Comparison of ENCODE assay signal across 16 cellular contexts in genomic region chr20:5061209-5061608, GRCh38. TPM values are rescaled to one million over a fixed set of nuclear protein-coding genes. Genes with fewer than 3 reads are reported as not detected.
DNase-seq lines count a peak whose midpoint lies in the region; ATAC-seq, FAIRE-seq and TF ChIP-seq lines count a peak whose summit lies in the region.
"Had no signal": no experiment of that assay in that cellular context is flagged by ENCODE, and none has a peak within 500 bp of the region (broad histone marks: within the 10 kb centered on the region; RNA-seq: fewer than 3 reads in every experiment).

No MANE protein-coding gene starts in this region.

- no TSS peak for BruUV-seq in HepG2 (replicated peaks; lab: Mats Ljungman, UMichigan)
- no TSS peak for BruUV-seq in A673 (replicated peaks; lab: Mats Ljungman, UMichigan)

- no peak overlapping the region for H3K4me3 ChIP-seq in HepG2 (replicated peaks in 1 of 3; ENCODE audit: insufficient read depth in 1 of 3, low read depth in 2 of 3, low read length in 3 of 3)
- no peak overlapping the region for H3K4me3 ChIP-seq in right lobe of liver
- H3K4me3 ChIP-seq in A673 (ENCODE audit: low read depth, low read length, poor library complexity, severe bottlenecking) = no peak overlapping the region
- H3K4me3 ChIP-seq: coronary artery, skin epidermis had no signal

- H3K79me2 ChIP-seq in HepG2 (ENCODE audit: insufficient read depth, low read length) = no peaks in the 10 kb centered on the region

- ATAC-seq in HepG2 = no peak
- ATAC-seq in right lobe of liver = no peak

- WGBS in HepG2 (ENCODE audit: low lambda C conversion rate) = 95% methylated on average over 1 of the region's 1 CpG
- whole genome bisulfite sequencing in right lobe of liver (ENCODE audit: insufficient coverage, low coverage, low lambda C conversion rate, missing lambda C conversion rate) = no CpG with 5 or more reads among the region's 1 CpG

- POLR2A ChIA-PET in HepG2 (lab: Yijun Ruan, JAX) = no interaction called here
- POLR2A ChIA-PET in A673 (lab: Charles Lee; ENCODE audit: low non-redundant PET) = no interaction called here

- H3K4me2 ChIP-seq in HepG2 (ENCODE audit: low read depth, low read length) = no peak overlapping the region

- DNase-seq in HepG2 (ENCODE audit: low spot score) (peak; percentile 65), right lobe of liver (no peak), SK-MEL-5 (ENCODE audit: low read depth, low spot score) (peak; percentile 71), glomerular visceral epithelial cell (ENCODE audit: extremely low spot score) (peak; percentile 54), DMS 273 (lab: John Stamatoyannopoulos, UW; ENCODE audit: unreplicated experiment) (no peak), NCI-H524 (lab: John Stamatoyannopoulos, UW) (no peak), ureter (ENCODE audit: low spot score) (no peak), A673 (ENCODE audit: low spot score) (no peak)
- DNase-seq: activated CD4-positive, alpha-beta T cell treated with anti-CD3 and anti-CD28 coated beads, Interleukin-2, amount 50 U/mL, for 4 hours; anterior cingulate cortex; CD8-positive, alpha-beta memory T cell; NCI-H1092 had no signal

- TF ChIP-seq CTCF in HepG2 (CRISPR knock-in tag; IDR thresholded peaks at IDR 0.05) (no peak), right lobe of liver (IDR thresholded peaks at IDR 0.05) (no peak), A673 (conservative IDR thresholded peaks at IDR 0.05; ENCODE audit: low read depth, low read length) (no peak)

- no peaks in the 10 kb centered on the region for H3K9me3 ChIP-seq in HepG2 (ENCODE audit: low read length)
- H3K9me3 ChIP-seq in right lobe of liver = no peaks in the 10 kb centered on the region
- no peaks in the 10 kb centered on the region for H3K9me3 ChIP-seq in A673 (ENCODE audit: low read depth, low read length, poor library complexity, severe bottlenecking)
- H3K9me3 ChIP-seq: neutrophil had no signal

- H3K27me3 ChIP-seq in HepG2 (ENCODE audit: control insufficient read depth in 1 of 2, insufficient read depth in 2 of 2, low read length in 2 of 2) (no peaks in the 10 kb centered on the region), right lobe of liver (no peaks in the 10 kb centered on the region), A673 (replicated peaks; ENCODE audit: insufficient read depth, low read depth, low read length, poor library complexity) (no peaks in the 10 kb centered on the region)
- H3K27me3 ChIP-seq: neutrophil had no signal

- H3K9ac ChIP-seq in HepG2 (ENCODE audit: insufficient read depth, low read depth, low read length) = no peak overlapping the region

- H3K36me3 ChIP-seq in HepG2 (replicated peaks in 1 of 2; ENCODE audit: control insufficient read depth in 1 of 2, insufficient read depth in 2 of 2, low read length in 2 of 2) = no peaks in the 10 kb centered on the region
- H3K36me3 ChIP-seq in right lobe of liver = no peaks in the 10 kb centered on the region
- H3K36me3 ChIP-seq in A673 (ENCODE audit: insufficient read depth, low read length, poor library complexity, severe bottlenecking) = no peaks in the 10 kb centered on the region
- H3K36me3 ChIP-seq: neutrophil had no signal

- H4K20me1 ChIP-seq in HepG2 (ENCODE audit: insufficient read depth, low read length) = no peaks in the 10 kb centered on the region

- intact Hi-C loops in HepG2 (cut with micrococcal nuclease; ENCODE audit: unreplicated experiment) (no loop called here), right lobe of liver (cut with DNase I) (no loop called here), A673 (cut with micrococcal nuclease; ENCODE audit: unreplicated experiment) (no loop called here)

- H2AFZ ChIP-seq in HepG2 (ENCODE audit: low read length) = no peak overlapping the region

- no peak for FAIRE-seq in HepG2 (lab: Jason Lieb, UNC)
- FAIRE-seq: A204.1 had no signal

- no peak for TF ChIP-seq EP300 in HepG2 (IDR thresholded peaks at IDR 0.05; ENCODE audit: low read depth in 2 of 2, low read length in 2 of 2)
- TF ChIP-seq EP300 in HepG2 (CRISPR knock-in tag; IDR thresholded peaks at IDR 0.05; ENCODE audit: borderline replicate concordance) = no peak

- no peak for TF ChIP-seq RAD21 in HepG2 (CRISPR knock-in tag; IDR thresholded peaks at IDR 0.05)

- H3K4me1 ChIP-seq in HepG2 (ENCODE audit: insufficient read depth, low read length) = peaks cover 14% of the 10 kb centered on the region
- H3K4me1 ChIP-seq in right lobe of liver = no peaks in the 10 kb centered on the region
- no peaks in the 10 kb centered on the region for H3K4me1 ChIP-seq in A673 (ENCODE audit: insufficient read depth, low read length, poor library complexity, severe bottlenecking)

- TF ChIP-seq POLR2A in HepG2 (IDR thresholded peaks at IDR 0.05; ENCODE audit: insufficient read depth in 1 of 2, low read depth in 2 of 2, low read length in 2 of 2) (no peak), right lobe of liver (IDR thresholded peaks at IDR 0.05) (no peak)

- CTCF ChIA-PET in HepG2 (lab: Yijun Ruan, JAX; ENCODE audit: low intra/inter-chr PET ratio, low total read pairs) (no interaction called here), A673 (lab: Charles Lee) (no interaction called here)

- H3K27ac ChIP-seq in HepG2 (ENCODE audit: extremely low read length, insufficient read depth, low read length) (no peak overlapping the region), right lobe of liver (no peak overlapping the region), A673 (ENCODE audit: low read depth, low read length, poor library complexity, severe bottlenecking) (no peak overlapping the region)
- H3K27ac ChIP-seq: coronary artery, neutrophil, skin epidermis had no signal

- in situ Hi-C loops in HepG2 (cut with HindIII; ENCODE audit: extremely low pct_ligation_motif_present, low pct_unique_long_range_greater_than_20kb) = no loop called here
- in situ Hi-C loops in SK-MEL-5 (cut with HindIII; ENCODE audit: low pct_unique_long_range_greater_than_20kb, low sequenced_read_pairs) = no loop called here

RNA-seq across cellular contexts. Expression of gene TMEM230, which starts 51.7 kb away (rescaled TPM):
- total RNA-seq in HepG2 (2016; rRNA removed; fragmentation: Illumina TruSeq; extraction: Trizol) (158 and 192 TPM in 2 replicates), right lobe of liver (10 to 100 TPM; 60.5 to 88.1 (median 71.5) TPM), ureter (125 TPM), A673 (2021) (94.6 and 105 TPM in 2 replicates)
- 122 and 175 TPM in 2 replicates for total RNA-seq in HepG2 (2016; cell fraction: cytosol; rRNA removed; fragmentation: Illumina TruSeq; extraction: Trizol; ENCODE audit: low read depth)
- 162 and 186 TPM in 2 replicates for total RNA-seq in HepG2 (2016; cell fraction: insoluble cytoplasmic fraction; rRNA removed; fragmentation: Illumina TruSeq; extraction: Trizol)
- 303 and 344 TPM in 2 replicates for total RNA-seq in HepG2 (2016; cell fraction: membrane; rRNA removed; fragmentation: Illumina TruSeq; extraction: Trizol)
- 81.6 and 92.8 TPM in 2 replicates for total RNA-seq in HepG2 (2016; cell fraction: nucleus; rRNA removed; fragmentation: Illumina TruSeq; extraction: Trizol)
- 250 and 325 TPM in 2 replicates for polyA plus RNA-seq in HepG2 (2011; rRNA removed)
- 211 and 253 TPM in 2 replicates for polyA plus RNA-seq in HepG2 (2011; cell fraction: cytosol; rRNA removed)
- 57.2 and 73.6 TPM in 2 replicates for polyA plus RNA-seq in HepG2 (2011; cell fraction: nucleus; rRNA removed)
- polyA plus RNA-seq in HepG2 (2012) = 159 and 220 TPM in 2 replicates
- polyA plus RNA-seq in HepG2 (2016; cell fraction: cytosol; fragmentation: Illumina TruSeq; extraction: Trizol; ENCODE audit: low read depth) = 251 and 392 TPM in 2 replicates
- 347 and 364 TPM in 2 replicates for polyA plus RNA-seq in HepG2 (2016; cell fraction: insoluble cytoplasmic fraction; fragmentation: Illumina TruSeq; extraction: Trizol; ENCODE audit: low read depth)
- 489 and 569 TPM in 2 replicates for polyA plus RNA-seq in HepG2 (2016; cell fraction: membrane; fragmentation: Illumina TruSeq; extraction: Trizol; ENCODE audit: low read depth)
- polyA plus RNA-seq in HepG2 (2016; cell fraction: nucleus; fragmentation: Illumina TruSeq; extraction: Trizol; ENCODE audit: insufficient read depth, low read depth) = 196 and 201 TPM in 2 replicates
- 35.1 and 119 TPM in 2 replicates for polyA minus RNA-seq in HepG2 (2011; rRNA and poly(A)+ RNA removed; ENCODE audit: low replicate concordance)
- polyA minus RNA-seq in HepG2 (2011; cell fraction: cytosol; rRNA and poly(A)+ RNA removed) = 82.6 and 91.2 TPM in 2 replicates
- 41.5 and 46.2 TPM in 2 replicates for polyA minus RNA-seq in HepG2 (2011; cell fraction: nucleus; rRNA and poly(A)+ RNA removed)
- total RNA-seq in SK-MEL-5 (2014; rRNA removed; shearing (Covaris generic)) = 391 and 428 TPM in 2 replicates
- 328 and 338 TPM in 2 replicates for polyA plus RNA-seq in SK-MEL-5 (2015; cell fraction: cytosol; rRNA removed)
- 113 and 143 TPM in 2 replicates for polyA plus RNA-seq in SK-MEL-5 (2015; cell fraction: nucleus; rRNA removed)

RNA-seq across cellular contexts. Expression of gene PCNA, which starts 58.5 kb away (rescaled TPM):
- total RNA-seq in HepG2 (2016; rRNA removed; fragmentation: Illumina TruSeq; extraction: Trizol) = 655 and 1,008 TPM in 2 replicates
- total RNA-seq in HepG2 (2016; cell fraction: cytosol; rRNA removed; fragmentation: Illumina TruSeq; extraction: Trizol; ENCODE audit: low read depth) = 98.8 and 107 TPM in 2 replicates
- total RNA-seq in HepG2 (2016; cell fraction: insoluble cytoplasmic fraction; rRNA removed; fragmentation: Illumina TruSeq; extraction: Trizol) = 668 and 1,045 TPM in 2 replicates
- total RNA-seq in HepG2 (2016; cell fraction: membrane; rRNA removed; fragmentation: Illumina TruSeq; extraction: Trizol) = 125 and 133 TPM in 2 replicates
- total RNA-seq in HepG2 (2016; cell fraction: nucleus; rRNA removed; fragmentation: Illumina TruSeq; extraction: Trizol) = 265 and 280 TPM in 2 replicates
- polyA plus RNA-seq in HepG2 (2011; rRNA removed) = 174 and 229 TPM in 2 replicates
- polyA plus RNA-seq in HepG2 (2011; cell fraction: cytosol; rRNA removed) = 262 and 317 TPM in 2 replicates
- 129 and 154 TPM in 2 replicates for polyA plus RNA-seq in HepG2 (2011; cell fraction: nucleus; rRNA removed)
- polyA plus RNA-seq in HepG2 (2012) = 119 and 185 TPM in 2 replicates
- polyA plus RNA-seq in HepG2 (2016; cell fraction: cytosol; fragmentation: Illumina TruSeq; extraction: Trizol; ENCODE audit: low read depth) = 44.9 and 46.3 TPM in 2 replicates
- 1,031 and 1,115 TPM in 2 replicates for polyA plus RNA-seq in HepG2 (2016; cell fraction: insoluble cytoplasmic fraction; fragmentation: Illumina TruSeq; extraction: Trizol; ENCODE audit: low read depth)
- polyA plus RNA-seq in HepG2 (2016; cell fraction: membrane; fragmentation: Illumina TruSeq; extraction: Trizol; ENCODE audit: low read depth) = 59.3 and 65.9 TPM in 2 replicates
- 404 and 418 TPM in 2 replicates for polyA plus RNA-seq in HepG2 (2016; cell fraction: nucleus; fragmentation: Illumina TruSeq; extraction: Trizol; ENCODE audit: insufficient read depth, low read depth)
- polyA minus RNA-seq in HepG2 (2011; rRNA and poly(A)+ RNA removed; ENCODE audit: low replicate concordance) = 287 and 339 TPM in 2 replicates
- 119 and 149 TPM in 2 replicates for polyA minus RNA-seq in HepG2 (2011; cell fraction: cytosol; rRNA and poly(A)+ RNA removed)
- polyA minus RNA-seq in HepG2 (2011; cell fraction: nucleus; rRNA and poly(A)+ RNA removed) = 61.0 and 63.3 TPM in 2 replicates
- total RNA-seq in right lobe of liver = 10 to 100 TPM; 14.8 to 56.1 (median 16.1) TPM
- total RNA-seq in SK-MEL-5 (2014; rRNA removed; shearing (Covaris generic)) = 247 and 249 TPM in 2 replicates
- 271 and 296 TPM in 2 replicates for polyA plus RNA-seq in SK-MEL-5 (2015; cell fraction: cytosol; rRNA removed)
- 126 and 138 TPM in 2 replicates for polyA plus RNA-seq in SK-MEL-5 (2015; cell fraction: nucleus; rRNA removed)
- 52.0 TPM for total RNA-seq in ureter
- total RNA-seq in A673 (2021) = 397 TPM in 2 replicates

RNA-seq across cellular contexts. Expression of gene SLC23A2, which starts 59.9 kb away (rescaled TPM):
- total RNA-seq in HepG2 (2016; rRNA removed; fragmentation: Illumina TruSeq; extraction: Trizol) (26.2 and 42.2 TPM in 2 replicates), right lobe of liver (10 to 100 TPM; 23.4 to 41.1 (median 30.5) TPM), ureter (58.8 TPM), A673 (2021) (29.4 and 31.5 TPM in 2 replicates)
- total RNA-seq in HepG2 (2016; cell fraction: cytosol; rRNA removed; fragmentation: Illumina TruSeq; extraction: Trizol; ENCODE audit: low read depth) = 4.3 and 5.6 TPM in 2 replicates
- total RNA-seq in HepG2 (2016; cell fraction: insoluble cytoplasmic fraction; rRNA removed; fragmentation: Illumina TruSeq; extraction: Trizol) = 21.6 and 43.4 TPM in 2 replicates
- 13.7 and 14.0 TPM in 2 replicates for total RNA-seq in HepG2 (2016; cell fraction: membrane; rRNA removed; fragmentation: Illumina TruSeq; extraction: Trizol)
- total RNA-seq in HepG2 (2016; cell fraction: nucleus; rRNA removed; fragmentation: Illumina TruSeq; extraction: Trizol) = 55.7 and 64.6 TPM in 2 replicates
- polyA plus RNA-seq in HepG2 (2011; rRNA removed) = 51.2 and 62.5 TPM in 2 replicates
- 45.9 and 54.4 TPM in 2 replicates for polyA plus RNA-seq in HepG2 (2011; cell fraction: cytosol; rRNA removed)
- polyA plus RNA-seq in HepG2 (2011; cell fraction: nucleus; rRNA removed) = 89.0 and 99.9 TPM in 2 replicates
- 49.8 and 58.0 TPM in 2 replicates for polyA plus RNA-seq in HepG2 (2012)
- 1.7 TPM in 2 replicates for polyA plus RNA-seq in HepG2 (2016; cell fraction: cytosol; fragmentation: Illumina TruSeq; extraction: Trizol; ENCODE audit: low read depth)
- polyA plus RNA-seq in HepG2 (2016; cell fraction: insoluble cytoplasmic fraction; fragmentation: Illumina TruSeq; extraction: Trizol; ENCODE audit: low read depth) = 15.4 and 17.3 TPM in 2 replicates
- 4.1 and 4.6 TPM in 2 replicates for polyA plus RNA-seq in HepG2 (2016; cell fraction: membrane; fragmentation: Illumina TruSeq; extraction: Trizol; ENCODE audit: low read depth)
- 65.1 and 71.7 TPM in 2 replicates for polyA plus RNA-seq in HepG2 (2016; cell fraction: nucleus; fragmentation: Illumina TruSeq; extraction: Trizol; ENCODE audit: insufficient read depth, low read depth)
- polyA minus RNA-seq in HepG2 (2011; rRNA and poly(A)+ RNA removed; ENCODE audit: low replicate concordance) = 17.1 and 162 TPM in 2 replicates
- 41.3 and 62.3 TPM in 2 replicates for polyA minus RNA-seq in HepG2 (2011; cell fraction: cytosol; rRNA and poly(A)+ RNA removed)
- 80.1 and 108 TPM in 2 replicates for polyA minus RNA-seq in HepG2 (2011; cell fraction: nucleus; rRNA and poly(A)+ RNA removed)
- 117 and 120 TPM in 2 replicates for total RNA-seq in SK-MEL-5 (2014; rRNA removed; shearing (Covaris generic))
- 159 and 217 TPM in 2 replicates for polyA plus RNA-seq in SK-MEL-5 (2015; cell fraction: cytosol; rRNA removed)
- polyA plus RNA-seq in SK-MEL-5 (2015; cell fraction: nucleus; rRNA removed) = 285 and 322 TPM in 2 replicates

Comparison
In these comparisons a context has a peak if more than half of its experiments do, and no peak if none do; other contexts are left out.
1. DNase-seq: peak in HepG2 (single experiment), SK-MEL-5 (single experiment) and glomerular visceral epithelial cell (single experiment); none in right lobe of liver (0 of 3), DMS 273 (single experiment), NCI-H524 (0 of 2), ureter (single experiment) and A673 (single experiment).